In the genomic region with DNA sequence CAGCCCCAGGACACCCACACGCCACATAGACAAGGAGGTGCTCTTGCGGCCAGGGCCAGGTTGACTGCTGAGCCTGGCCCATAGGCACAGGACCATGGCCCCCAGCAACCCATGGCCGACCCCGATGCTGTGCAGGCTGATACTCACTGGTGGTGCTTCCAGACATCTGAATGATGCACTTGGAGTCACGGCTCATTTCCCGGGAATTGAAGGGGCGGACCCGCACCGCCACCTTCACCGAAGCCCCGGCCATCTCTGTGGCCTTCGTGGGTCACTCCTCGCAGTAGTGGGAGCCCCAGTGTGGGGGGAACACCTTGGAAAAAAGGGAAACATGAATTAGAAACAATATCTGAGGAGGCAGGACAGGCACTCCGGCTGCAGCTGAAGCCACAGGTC, we compare ENCODE assay signal across 11 cellular contexts. TPM values are rescaled to one million over a fixed set of nuclear protein-coding genes. Genes with fewer than 3 reads are reported as not detected.
"Had no signal": no experiment of that assay in that cellular context is flagged by ENCODE, and none has a peak within 500 bp of the region (broad histone marks: within the 10 kb centered on the region; RNA-seq: fewer than 3 reads in every experiment).

No MANE protein-coding gene starts in this region.

- DNase-seq: activated naive CD4-positive, alpha-beta T cell treated with anti-CD3 and anti-CD28 coated beads, Interleukin-2, amount 10 ng/mL, durations not matched to agents 7 days and 5 days; stimulated activated CD4-positive, alpha-beta T cell treated with anti-CD3 and anti-CD28 coated beads, Interleukin-2, amount 100 ng/mL, for 48 hours; stimulated activated naive CD4-positive, alpha-beta T cell treated with Interleukin-2 at 50 U/mL for 16 hours; testis had no signal

- H3K27ac ChIP-seq: body of pancreas, psoas muscle, SJSA1, testis had no signal

- H3K27ac Mint-ChIP-seq: activated CD4-positive, alpha-beta T cell treated with anti-CD3 and anti-CD28 coated beads for 36 hours; activated CD8-positive, alpha-beta T cell treated with anti-CD3 and anti-CD28 coated beads for 36 hours; activated naive CD4-positive, alpha-beta T cell treated with anti-CD3 and anti-CD28 coated beads, Interleukin-2, amount 10 ng/mL, durations not matched to agents 7 days and 5 days; activated T-helper 2 cell treated with anti-CD3 and anti-CD28 coated beads, Interferon-gamma antibody, Interleukin-2, Interleukin-4, amounts not matched to agents 10 μg/mL and 5 μg/mL and 100 μg/mL, durations not matched to agents 14 hours and 24 hours and 36 hours had no signal

- H3K4me3 Mint-ChIP-seq: activated CD4-positive, alpha-beta T cell treated with anti-CD3 and anti-CD28 coated beads for 36 hours; activated CD8-positive, alpha-beta T cell treated with anti-CD3 and anti-CD28 coated beads for 36 hours; activated naive CD4-positive, alpha-beta T cell treated with anti-CD3 and anti-CD28 coated beads, Interleukin-2, amount 10 ng/mL, durations not matched to agents 7 days and 5 days had no signal

- H3K9me3 ChIP-seq: body of pancreas, psoas muscle, SJSA1, testis had no signal

- H3K27me3 ChIP-seq: body of pancreas, testis had no signal

- H3K4me1 Mint-ChIP-seq: activated CD4-positive, alpha-beta T cell treated with anti-CD3 and anti-CD28 coated beads for 36 hours; activated naive CD4-positive, alpha-beta T cell treated with anti-CD3 and anti-CD28 coated beads, Interleukin-2, amount 10 ng/mL, durations not matched to agents 7 days and 5 days had no signal

- H3K36me3 Mint-ChIP-seq: activated naive CD4-positive, alpha-beta T cell treated with anti-CD3 and anti-CD28 coated beads, Interleukin-2, amount 10 ng/mL, durations not matched to agents 7 days and 5 days had no signal

- H3K4me1 ChIP-seq: psoas muscle, SJSA1 had no signal

- H3K9me3 Mint-ChIP-seq: activated CD8-positive, alpha-beta T cell treated with anti-CD3 and anti-CD28 coated beads for 36 hours; activated naive CD4-positive, alpha-beta T cell treated with anti-CD3 and anti-CD28 coated beads, Interleukin-2, amount 10 ng/mL, durations not matched to agents 7 days and 5 days; activated T-helper 2 cell treated with anti-CD3 and anti-CD28 coated beads, Interferon-gamma antibody, Interleukin-2, Interleukin-4, amounts not matched to agents 10 μg/mL and 5 μg/mL and 100 μg/mL, durations not matched to agents 14 hours and 24 hours and 36 hours had no signal

- ATAC-seq: activated CD4-positive, alpha-beta T cell treated with anti-CD3 and anti-CD28 coated beads for 36 hours; activated CD8-positive, alpha-beta T cell treated with anti-CD3 and anti-CD28 coated beads for 36 hours; body of pancreas; left colon; psoas muscle had no signal

- H3K36me3 ChIP-seq: SJSA1 had no signal

- H3K4me3 ChIP-seq: body of pancreas, psoas muscle, SJSA1, testis had no signal

RNA-seq across cellular contexts. Expression of a gene that starts 22.5 kb away (rescaled TPM):
- total RNA-seq: SJSA1 had no signal
